Comparison of ENCODE assay signal across 16 cellular contexts in genomic region chr13:106867249-106867648, GRCh38.
DNase-seq lines count a peak whose midpoint lies in the region; ATAC-seq and TF ChIP-seq lines count a peak whose summit lies in the region.
"Had no signal": no experiment of that assay in that cellular context is flagged by ENCODE, and none has a peak within 500 bp of the region (broad histone marks: within the 10 kb centered on the region; RNA-seq: fewer than 3 reads in every experiment).

No MANE protein-coding gene starts in this region.

- H3K4me3 ChIP-seq in psoas muscle, result peak overlapping the region; percentile 36
- H3K4me3 ChIP-seq in gastrocnemius medialis, result peak overlapping the region in 2 of 4 donors; percentile 30 to 41
- H3K4me3 ChIP-seq: skin epidermis had no signal

- TF ChIP-seq POLR2A in gastrocnemius medialis (IDR thresholded peaks at IDR 0.05), result no peak

- WGBS in psoas muscle, 3 donors, result 12 to 16% (median 14%) methylated on average over 13 of the region's 13 CpGs

- no peaks in the 10 kb centered on the region for H3K36me3 ChIP-seq in psoas muscle (ENCODE audit: insufficient read depth in 1 of 2, low read depth in 1 of 2)
- no peaks in the 10 kb centered on the region for H3K36me3 ChIP-seq in gastrocnemius medialis
- H3K36me3 ChIP-seq: Peyer's patch had no signal

- ATAC-seq in psoas muscle, result no peak
- no peak for ATAC-seq in gastrocnemius medialis

- intact Hi-C loops in psoas muscle (cut with DNase I), result no loop called here
- intact Hi-C loops in gastrocnemius medialis (cut with DNase I; ENCODE audit: low total_unique reads), result no loop called here

- H3K9me3 ChIP-seq in psoas muscle (no peaks in the 10 kb centered on the region), gastrocnemius medialis (no peaks in the 10 kb centered on the region)
- H3K9me3 ChIP-seq: Peyer's patch had no signal

- TF ChIP-seq CTCF in VCaP (conservative IDR thresholded peaks at IDR 0.05) (peak; percentile 60), psoas muscle (IDR thresholded peaks at IDR 0.05) (no peak), gastrocnemius medialis (IDR thresholded peaks at IDR 0.05 in 4 of 5, conservative IDR thresholded peaks at IDR 0.05 in 1 of 5) (no peak)

- H3K4me1 ChIP-seq in psoas muscle (no peaks in the 10 kb centered on the region), gastrocnemius medialis (no peaks in the 10 kb centered on the region)
- H3K4me1 ChIP-seq: Peyer's patch had no signal

- peak overlapping the region; percentile 91 for H3K27ac ChIP-seq in VCaP
- no peak overlapping the region for H3K27ac ChIP-seq in psoas muscle
- H3K27ac ChIP-seq in gastrocnemius medialis, result peak overlapping the region in 1 of 4 donors; percentile 16
- H3K27ac ChIP-seq: Peyer's patch had no signal

- H3K27me3 ChIP-seq in psoas muscle (ENCODE audit: insufficient read depth in 3 of 3, low read length in 2 of 3) (no peaks in the 10 kb centered on the region), gastrocnemius medialis (no peaks in the 10 kb centered on the region)
- H3K27me3 ChIP-seq: Peyer's patch had no signal

- DNase-seq in AG20443 (ENCODE audit: low spot score) (peak; percentile 40), glomerular visceral epithelial cell (ENCODE audit: extremely low spot score) (peak; percentile 4), psoas muscle (no peak), gastrocnemius medialis (no peak), NCI-H1930 (lab: John Stamatoyannopoulos, UW) (no peak), ecto neural progenitor cell (ENCODE audit: low spot score) (no peak)
- no peak for DNase-seq in activated CD4-positive, alpha-beta T cell treated with anti-CD3 and anti-CD28 coated beads for 4 hours
- DNase-seq: activated CD4-positive, CD25-positive, alpha-beta regulatory T cell; activated effector memory CD4-positive, alpha-beta T cell treated with Interleukin-2 at 50 U/mL for 16 hours; CD4-positive, alpha-beta T cell; kidney glomerular epithelial cell; NCI-H2029; Peyer's patch; stimulated activated CD8-positive, alpha-beta memory T cell treated with anti-CD3 and anti-CD28 coated beads, Interleukin-4, amount 100 ng/mL, for 48 hours had no signal

- in situ Hi-C loops in gastrocnemius medialis (cut with MboI; ENCODE audit: low sequenced_read_pairs in 4 of 4), result no loop called here

Comparison
In these comparisons a context has a peak if more than half of its experiments do, and no peak if none do; other contexts are left out.
1. DNase-seq: peak in AG20443 (single experiment) and glomerular visceral epithelial cell (single experiment); none in psoas muscle (0 of 2), activated CD4-positive, alpha-beta T cell treated with anti-CD3 and anti-CD28 coated beads for 4 hours (0 of 2), gastrocnemius medialis (0 of 2), NCI-H1930 (0 of 2) and ecto neural progenitor cell (single experiment).